ENCODE assay signal across 15 cellular contexts in genomic region chr5:57551251-57551650, GRCh38.
DNase-seq lines count a peak whose midpoint lies in the region; ATAC-seq and TF ChIP-seq lines count a peak whose summit lies in the region.
"Had no signal": no experiment of that assay in that cellular context is flagged by ENCODE, and none has a peak within 500 bp of the region (broad histone marks: within the 10 kb centered on the region; RNA-seq: fewer than 3 reads in every experiment).

No MANE protein-coding gene starts in this region.

- peak; percentile 28 for ATAC-seq in activated T-helper 17 cell treated with anti-CD3 and anti-CD28 coated beads, Interleukin-2, amount 50 U/mL, for 72 hours (replicated peaks)
- ATAC-seq in stimulated activated effector memory CD8-positive, alpha-beta T cell treated with anti-CD3 and anti-CD28 coated beads, Interleukin-12 subunit alpha, Interleukin-12 subunit beta, amount 100 ng/mL, for 72 hours, result peak; percentile 39
- ATAC-seq: CD8-positive, alpha-beta T cell had no signal

- H3K4me1 Mint-ChIP-seq in activated T-helper 17 cell treated with anti-CD3 and anti-CD28 coated beads, Interleukin-2, amount 50 U/mL, for 72 hours, result no peaks in the 10 kb centered on the region
- no peaks in the 10 kb centered on the region for H3K4me1 Mint-ChIP-seq in stimulated activated effector memory CD8-positive, alpha-beta T cell treated with anti-CD3 and anti-CD28 coated beads, Interleukin-12 subunit alpha, Interleukin-12 subunit beta, amount 100 ng/mL, for 72 hours
- H3K4me1 Mint-ChIP-seq in endodermal cell (peaks cover 3% of the 10 kb centered on the region), glutamatergic neuron (ENCODE audit: low read depth, unreplicated experiment) (peaks cover 4% of the 10 kb centered on the region)
- H3K4me1 Mint-ChIP-seq: B cell had no signal

- H3K9me3 Mint-ChIP-seq in activated T-helper 17 cell treated with anti-CD3 and anti-CD28 coated beads, Interleukin-2, amount 50 U/mL, for 72 hours, result no peaks in the 10 kb centered on the region
- peaks cover 4% of the 10 kb centered on the region for H3K9me3 Mint-ChIP-seq in stimulated activated effector memory CD8-positive, alpha-beta T cell treated with anti-CD3 and anti-CD28 coated beads, Interleukin-12 subunit alpha, Interleukin-12 subunit beta, amount 100 ng/mL, for 72 hours
- H3K9me3 Mint-ChIP-seq in endodermal cell, result no peaks in the 10 kb centered on the region
- H3K9me3 Mint-ChIP-seq in glutamatergic neuron (ENCODE audit: unreplicated experiment), result no peaks in the 10 kb centered on the region
- H3K9me3 Mint-ChIP-seq: CD8-positive, alpha-beta T cell had no signal

- peaks cover 11% of the 10 kb centered on the region for H3K27me3 Mint-ChIP-seq in activated T-helper 17 cell treated with anti-CD3 and anti-CD28 coated beads, Interleukin-2, amount 50 U/mL, for 72 hours
- H3K27me3 Mint-ChIP-seq in endodermal cell (ENCODE audit: insufficient read depth) (peaks cover 7% of the 10 kb centered on the region), glutamatergic neuron (ENCODE audit: unreplicated experiment) (peaks cover 6% of the 10 kb centered on the region)
- H3K27me3 Mint-ChIP-seq: B cell; CD4-positive, alpha-beta T cell had no signal

- 88% methylated on average over 3 of the region's 3 CpGs; no CpG with 5 or more reads in 1 of the 2 experiments for WGBS in endodermal cell (ENCODE audit: insufficient coverage in 1 of 2, insufficient read length in 1 of 2), 2 experiments

- H3K27ac ChIP-seq in endodermal cell (ENCODE audit: low read depth, low read length), result no peak overlapping the region
- H3K27ac ChIP-seq: BLaER1 treated with 17β-estradiol and CSF1 and Interleukin-3, amounts not matched to agents 10 nM and 100 nM; C4-2B had no signal

- no peak for TF ChIP-seq CTCF in endodermal cell (conservative IDR thresholded peaks at IDR 0.05)
- no peak for TF ChIP-seq CTCF in glutamatergic neuron (IDR thresholded peaks at IDR 0.05; ENCODE audit: partially characterized antibody, unreplicated experiment)

- H3K9me3 ChIP-seq in endodermal cell (ENCODE audit: control insufficient read depth, low read length), result no peaks in the 10 kb centered on the region
- H3K9me3 ChIP-seq: BLaER1 treated with 17β-estradiol and CSF1 and Interleukin-3, amounts not matched to agents 10 nM and 100 nM; Caco-2 had no signal

- no peak overlapping the region for H3K4me3 ChIP-seq in endodermal cell (ENCODE audit: low read length)
- H3K4me3 ChIP-seq: BLaER1 treated with 17β-estradiol and CSF1 and Interleukin-3, amounts not matched to agents 10 nM and 100 nM had no signal

- H3K27ac Mint-ChIP-seq in activated T-helper 17 cell treated with anti-CD3 and anti-CD28 coated beads, Interleukin-2, amount 50 U/mL, for 72 hours, result no peak overlapping the region
- H3K27ac Mint-ChIP-seq in stimulated activated effector memory CD8-positive, alpha-beta T cell treated with anti-CD3 and anti-CD28 coated beads, Interleukin-12 subunit alpha, Interleukin-12 subunit beta, amount 100 ng/mL, for 72 hours, result no peak overlapping the region
- H3K27ac Mint-ChIP-seq in endodermal cell, result no peak overlapping the region
- H3K27ac Mint-ChIP-seq in glutamatergic neuron (ENCODE audit: unreplicated experiment), result no peak overlapping the region
- H3K27ac Mint-ChIP-seq: B cell; CD4-positive, alpha-beta T cell; CD8-positive, alpha-beta T cell had no signal

- no peaks in the 10 kb centered on the region for H3K36me3 ChIP-seq in endodermal cell (ENCODE audit: control insufficient read depth, insufficient read depth, low read length)
- H3K36me3 ChIP-seq: BLaER1 treated with 17β-estradiol and CSF1 and Interleukin-3, amounts not matched to agents 10 nM and 100 nM had no signal

- no peak overlapping the region for H3K9ac ChIP-seq in endodermal cell (ENCODE audit: extremely low read depth, low read length, poor library complexity, severe bottlenecking)
- H3K9ac ChIP-seq: BLaER1 treated with 17β-estradiol and CSF1 and Interleukin-3, amounts not matched to agents 10 nM and 100 nM had no signal

- H3K36me3 Mint-ChIP-seq in activated T-helper 17 cell treated with anti-CD3 and anti-CD28 coated beads, Interleukin-2, amount 50 U/mL, for 72 hours (ENCODE audit: low read depth), result no peaks in the 10 kb centered on the region
- H3K36me3 Mint-ChIP-seq in stimulated activated effector memory CD8-positive, alpha-beta T cell treated with anti-CD3 and anti-CD28 coated beads, Interleukin-12 subunit alpha, Interleukin-12 subunit beta, amount 100 ng/mL, for 72 hours, result no peaks in the 10 kb centered on the region
- H3K36me3 Mint-ChIP-seq in endodermal cell (ENCODE audit: low read depth), result no peaks in the 10 kb centered on the region
- H3K36me3 Mint-ChIP-seq in glutamatergic neuron (ENCODE audit: unreplicated experiment), result peaks cover 6% of the 10 kb centered on the region
- H3K36me3 Mint-ChIP-seq: CD8-positive, alpha-beta T cell had no signal

- DNase-seq in stimulated activated effector memory CD8-positive, alpha-beta T cell treated with anti-CD3 and anti-CD28 coated beads, Interleukin-12 subunit alpha, Interleukin-12 subunit beta, amount 100 ng/mL, for 72 hours (ENCODE audit: low spot score in 2 of 2), result no peak
- DNase-seq in MV-4-11 (lab: John Stamatoyannopoulos, UW) (no peak), endodermal cell (no peak), glutamatergic neuron (no peak)
- DNase-seq: 8988T; AML-193; Caco-2; Calu3; CD4-positive, alpha-beta T cell; CD8-positive, alpha-beta T cell; GF-D8 had no signal

- peaks cover 4% of the 10 kb centered on the region for H3K4me1 ChIP-seq in endodermal cell (ENCODE audit: control insufficient read depth, insufficient read depth, low read length)
- H3K4me1 ChIP-seq: BLaER1 treated with 17β-estradiol and CSF1 and Interleukin-3, amounts not matched to agents 10 nM and 100 nM; Caco-2 had no signal

- no peak overlapping the region for H3K4me3 Mint-ChIP-seq in activated T-helper 17 cell treated with anti-CD3 and anti-CD28 coated beads, Interleukin-2, amount 50 U/mL, for 72 hours
- no peak overlapping the region for H3K4me3 Mint-ChIP-seq in stimulated activated effector memory CD8-positive, alpha-beta T cell treated with anti-CD3 and anti-CD28 coated beads, Interleukin-12 subunit alpha, Interleukin-12 subunit beta, amount 100 ng/mL, for 72 hours
- H3K4me3 Mint-ChIP-seq in endodermal cell (no peak overlapping the region), glutamatergic neuron (ENCODE audit: unreplicated experiment) (no peak overlapping the region)
- H3K4me3 Mint-ChIP-seq: B cell; CD4-positive, alpha-beta T cell; CD8-positive, alpha-beta T cell had no signal

- H3K27me3 ChIP-seq in endodermal cell (ENCODE audit: control insufficient read depth, insufficient read depth, low read length, poor library complexity, severe bottlenecking), result no peaks in the 10 kb centered on the region
- H3K27me3 ChIP-seq: BLaER1 treated with 17β-estradiol and CSF1 and Interleukin-3, amounts not matched to agents 10 nM and 100 nM had no signal
